ENCODE assay signal across 2 cellular contexts in genomic region chr1:225642177-225642576, GRCh38.
TF ChIP-seq lines count a peak whose summit lies in the region.

No MANE protein-coding gene starts in this region.

TF ChIP-seq in HepG2, 621 proteins besides CTCF, POLR2A, EP300 and RAD21:
- no peak for TF ChIP-seq TRIM22 (IDR thresholded peaks at IDR 0.05)
- TF ChIP-seq ZNF747 (CRISPR knock-in tag; IDR thresholded peaks at IDR 0.05; ENCODE audit: borderline replicate concordance) = no peak
- no peak for TF ChIP-seq MBD4 (IDR thresholded peaks at IDR 0.05; ENCODE audit: borderline replicate concordance, low read length)
- TF ChIP-seq SOX5 (CRISPR knock-in tag; IDR thresholded peaks at IDR 0.05; ENCODE audit: borderline replicate concordance) = no peak
- no peak for TF ChIP-seq NR2F6 (IDR thresholded peaks at IDR 0.05)
- no peak for TF ChIP-seq NR2F6 (CRISPR knock-in tag; IDR thresholded peaks at IDR 0.05)
- no peak for TF ChIP-seq RORA (CRISPR knock-in tag; IDR thresholded peaks at IDR 0.05)
- no peak for TF ChIP-seq MTA3 (CRISPR knock-in tag; IDR thresholded peaks at IDR 0.05)
- TF ChIP-seq DDIT3 (CRISPR knock-in tag; IDR thresholded peaks at IDR 0.05) = no peak
- TF ChIP-seq ZNF598 (CRISPR knock-in tag; IDR thresholded peaks at IDR 0.05; ENCODE audit: borderline replicate concordance) = no peak

TF ChIP-seq in WTC11, 78 proteins besides CTCF, POLR2A, EP300 and RAD21:
- TF ChIP-seq NR3C1 (CRISPR knock-in tag; conservative IDR thresholded peaks at IDR 0.05; ENCODE audit: low read depth) (no peak), MYBL2 (CRISPR knock-in tag; IDR thresholded peaks at IDR 0.05) (no peak), STAT6 (CRISPR knock-in tag; conservative IDR thresholded peaks at IDR 0.05; ENCODE audit: low read depth) (no peak), NFYB (CRISPR knock-in tag; conservative IDR thresholded peaks at IDR 0.05; ENCODE audit: low read depth) (no peak)
